25 cellular contexts compared by ENCODE assay signal in genomic region chr12:30959110-30959710, GRCh38. TPM values are rescaled to one million over a fixed set of nuclear protein-coding genes. Genes with fewer than 3 reads are reported as not detected.
"Had no signal": no experiment of that assay in that cellular context is flagged by ENCODE, and none has a peak within 500 bp of the region (broad histone marks: within the 10 kb centered on the region; RNA-seq: fewer than 3 reads in every experiment).

No MANE protein-coding gene starts in this region.

- H3K27me3 Mint-ChIP-seq: activated CD4-positive, alpha-beta T cell treated with anti-CD3 and anti-CD28 coated beads, Interleukin-2, amount 10 ng/mL, durations not matched to agents 7 days and 5 days; activated naive CD8-positive, alpha-beta T cell treated with anti-CD3 and anti-CD28 coated beads for 36 hours had no signal

- H3K9me3 ChIP-seq: adrenal gland had no signal

- H3K4me1 ChIP-seq: adrenal gland had no signal

- ATAC-seq: activated T-helper 17 cell treated with anti-CD3 and anti-CD28 coated beads, Interleukin-2, amount 50 U/mL, for 72 hours had no signal

- H3K4me1 Mint-ChIP-seq: activated naive CD8-positive, alpha-beta T cell treated with anti-CD3 and anti-CD28 coated beads for 36 hours; activated T-helper 17 cell treated with anti-CD3 and anti-CD28 coated beads, Interleukin-2, amount 50 U/mL, for 72 hours had no signal

- H3K36me3 ChIP-seq: adrenal gland had no signal

- H3K27me3 ChIP-seq: adrenal gland had no signal

- H3K27ac ChIP-seq: adrenal gland, VCaP had no signal

- H3K36me3 Mint-ChIP-seq: activated CD4-positive, alpha-beta memory T cell treated with anti-CD3 and anti-CD28 coated beads for 36 hours; activated naive CD8-positive, alpha-beta T cell treated with anti-CD3 and anti-CD28 coated beads for 36 hours had no signal

- H3K9me3 Mint-ChIP-seq: activated CD4-positive, alpha-beta memory T cell treated with anti-CD3 and anti-CD28 coated beads for 36 hours; activated CD4-positive, alpha-beta T cell treated with anti-CD3 and anti-CD28 coated beads, Interleukin-2, amount 10 ng/mL, durations not matched to agents 7 days and 5 days; activated naive CD4-positive, alpha-beta T cell treated with anti-CD3 and anti-CD28 coated beads for 36 hours; activated naive CD8-positive, alpha-beta T cell treated with anti-CD3 and anti-CD28 coated beads for 36 hours; activated T-helper 17 cell treated with anti-CD3 and anti-CD28 coated beads, Interleukin-2, amount 50 U/mL, for 72 hours had no signal

- H3K4me3 Mint-ChIP-seq: activated CD4-positive, alpha-beta memory T cell treated with anti-CD3 and anti-CD28 coated beads for 36 hours; activated CD4-positive, alpha-beta T cell treated with anti-CD3 and anti-CD28 coated beads, Interleukin-2, amount 10 ng/mL, durations not matched to agents 7 days and 5 days; activated naive CD4-positive, alpha-beta T cell treated with anti-CD3 and anti-CD28 coated beads for 36 hours; activated naive CD8-positive, alpha-beta T cell treated with anti-CD3 and anti-CD28 coated beads for 36 hours; activated T-helper 17 cell treated with anti-CD3 and anti-CD28 coated beads, Interleukin-2, amount 50 U/mL, for 72 hours had no signal

- H3K27ac Mint-ChIP-seq: activated CD4-positive, alpha-beta memory T cell treated with anti-CD3 and anti-CD28 coated beads for 36 hours; activated naive CD4-positive, alpha-beta T cell treated with anti-CD3 and anti-CD28 coated beads for 36 hours; activated naive CD8-positive, alpha-beta T cell treated with anti-CD3 and anti-CD28 coated beads for 36 hours; activated T-helper 17 cell treated with anti-CD3 and anti-CD28 coated beads, Interleukin-2, amount 50 U/mL, for 72 hours had no signal

- DNase-seq: activated CD4-positive, alpha-beta memory T cell treated with anti-CD3 and anti-CD28 coated beads for 36 hours; activated CD4-positive, alpha-beta T cell treated with anti-CD3 and anti-CD28 coated beads, Interleukin-2, amount 10 ng/mL, durations not matched to agents 7 days and 5 days; activated CD4-positive, CD25-positive, alpha-beta regulatory T cell; activated gamma-delta T cell; activated naive CD4-positive, alpha-beta T cell treated with anti-CD3 and anti-CD28 coated beads for 36 hours; activated naive CD8-positive, alpha-beta T cell treated with anti-CD3 and anti-CD28 coated beads for 36 hours; activated T-cell treated with anti-CD3 and anti-CD28 coated beads for 4 hours; activated T-cell treated with anti-CD3 and anti-CD28 coated beads, Interleukin-2, amount 50 U/mL, for 48 hours; adrenal gland; anterior cingulate cortex; MM.1S; NCI-H1105 treated with DMSO at 0.1 percent for 48 hours; NCI-H1436 treated with DMSO at 0.1 percent for 48 hours; NCI-H187; NCI-H2081; NCI-H446; NCI-H524; NCI-H774; SIG-M5; T-helper 1 cell had no signal

- H3K4me3 ChIP-seq: adrenal gland had no signal

RNA-seq across cellular contexts. Expression of gene TSPAN11, which starts 32.7 kb away (rescaled TPM):
- total RNA-seq: activated CD4-positive, alpha-beta memory T cell treated with anti-CD3 and anti-CD28 coated beads for 36 hours; activated CD4-positive, alpha-beta T cell treated with anti-CD3 and anti-CD28 coated beads, Interleukin-2, amount 10 ng/mL, durations not matched to agents 7 days and 5 days; activated CD8-positive, alpha-beta memory T cell treated with anti-CD3 and anti-CD28 coated beads for 36 hours; activated naive CD4-positive, alpha-beta T cell treated with anti-CD3 and anti-CD28 coated beads for 36 hours; activated naive CD8-positive, alpha-beta T cell treated with anti-CD3 and anti-CD28 coated beads for 36 hours; OCI-LY7; T-helper 2 cell treated with Interferon-gamma antibody and Interleukin-4, amounts not matched to agents 100 ng/mL and 5 ng/mL, for 36 hours had no signal
